In the genomic region with DNA sequence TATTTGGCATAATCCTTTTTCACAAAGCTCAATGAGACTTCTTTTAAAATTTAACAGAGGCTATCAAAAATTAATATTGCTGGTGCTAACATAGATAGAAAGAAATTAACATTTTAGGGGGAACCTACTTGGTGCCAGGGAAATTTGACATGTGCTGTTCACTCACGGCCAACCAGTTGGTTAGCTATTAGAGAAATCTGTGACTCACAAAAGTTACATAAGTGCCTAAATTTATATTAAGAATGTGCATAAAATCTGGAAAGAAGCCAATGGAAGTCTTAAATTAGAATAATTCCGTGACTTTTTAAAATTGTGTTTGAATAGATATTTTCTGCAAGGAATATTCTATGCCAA, we compare ENCODE assay signal across 5 cellular contexts.
"Had no signal": no experiment of that assay in that cellular context is flagged by ENCODE, and none has a peak within 500 bp of the region (broad histone marks: within the 10 kb centered on the region; RNA-seq: fewer than 3 reads in every experiment).

No MANE protein-coding gene starts in this region.

- DNase-seq: H9, HCEC 1CT, IMR-90 had no signal

- ATAC-seq: GM23338, K562 had no signal

- H3K4me3 ChIP-seq: GM23338, K562 had no signal

- H3K4me3 Mint-ChIP-seq: GM23338, H9 had no signal

- H3K27ac Mint-ChIP-seq: GM23338, H9 had no signal
